Comparison of ENCODE assay signal across 8 cellular contexts in genomic region chr3:57691411-57692133, GRCh38. TPM values are rescaled to one million over a fixed set of nuclear protein-coding genes. Genes with fewer than 3 reads are reported as not detected.
DNase-seq lines count a peak whose midpoint lies in the region; ATAC-seq and TF ChIP-seq lines count a peak whose summit lies in the region.

No MANE protein-coding gene starts in this region.

- POLR2A ChIA-PET in CD4-positive, alpha-beta T cell (lab: Charles Lee): interaction anchor here (0.8 to 3.1 kb wide), 6 partner anchors 13 to 136 kb away, joined by 3 to 41 read pairs (median 4); partner anchors contain the start of genes ARF4, PDE12 and SLMAP

- no peaks in the 10 kb centered on the region for H3K27me3 Mint-ChIP-seq in CD4-positive, alpha-beta T cell

- no peaks in the 10 kb centered on the region for H3K9me3 ChIP-seq in CD4-positive, alpha-beta T cell (ENCODE audit: control insufficient read depth, low read length)
- no peaks in the 10 kb centered on the region for H3K9me3 ChIP-seq in mucosa of descending colon

- peak overlapping the region; percentile 55 to 80 for H3K4me3 ChIP-seq in cardiac fibroblast (replicated peaks in 1 of 2; ENCODE audit: low read depth in 2 of 2, low read length in 2 of 2)
- H3K4me3 ChIP-seq in mucosa of descending colon: no peak overlapping the region

- intact Hi-C loops in CD4-positive, alpha-beta T cell (cut with DNase I, micrococcal nuclease): loop anchor here (1.0 to 10.0 kb wide), 10 partner anchors 20 to 546 kb away; partner anchors contain the start of genes ARF4 (in 2 of the 2), ABHD6 (in 1 of the 2), APPL1 (in 1 of the 2) and PDE12 (in 1 of the 2)
- intact Hi-C loops in mucosa of descending colon (cut with DNase I, micrococcal nuclease): no loop called here

- CTCF ChIA-PET in CD4-positive, alpha-beta T cell (lab: Charles Lee): interaction anchor here (0.7 kb wide), 1 partner anchor 28 kb away, joined by 3 read pairs; no protein-coding TSS in a partner anchor

- H3K4me1 ChIP-seq in mucosa of descending colon (ENCODE audit: low read depth): no peaks in the 10 kb centered on the region

- H3K27me3 ChIP-seq in CD4-positive, alpha-beta T cell (ENCODE audit: control insufficient read depth, insufficient read depth, low read length): no peaks in the 10 kb centered on the region

- H3K4me3 Mint-ChIP-seq in CD4-positive, alpha-beta T cell: peak overlapping the region; percentile 93

- in situ Hi-C loops in G401 (cut with HindIII; ENCODE audit: low sequenced_read_pairs): no loop called here

- no peaks in the 10 kb centered on the region for H3K9me3 Mint-ChIP-seq in CD4-positive, alpha-beta T cell

- H3K36me3 ChIP-seq in mucosa of descending colon (ENCODE audit: low read depth): no peaks in the 10 kb centered on the region

- peak in 1 of 10 experiments; percentile 3 for DNase-seq in CD4-positive, alpha-beta T cell
- DNase-seq in NAMALWA (ENCODE audit: low spot score) (peak; percentile 19), cardiac fibroblast (ENCODE audit: low read depth in 2 of 2) (peak in 1 of 2 donors; percentile 17), mucosa of descending colon (peak in 2 of 3 donors; percentile 12 to 29), cerebellar nuclear complex (lab: John Stamatoyannopoulos, UW) (no peak), mucosa of gallbladder (ENCODE audit: low spot score) (no peak), G401 (ENCODE audit: low spot score) (no peak), hippocampal formation (lab: John Stamatoyannopoulos, UW) (no peak)

- H3K4me1 Mint-ChIP-seq in CD4-positive, alpha-beta T cell (ENCODE audit: low read depth): peaks cover 52% of the 10 kb centered on the region

- peak overlapping the region; percentile 94 for H3K27ac Mint-ChIP-seq in CD4-positive, alpha-beta T cell

- ATAC-seq in CD4-positive, alpha-beta T cell (ENCODE audit: poor library complexity): no peak
- ATAC-seq in mucosa of descending colon: no peak

- peak overlapping the region; percentile 94 for H3K27ac ChIP-seq in CD4-positive, alpha-beta T cell (ENCODE audit: low read depth, low read length)

- peaks cover 24% of the 10 kb centered on the region for H3K36me3 Mint-ChIP-seq in CD4-positive, alpha-beta T cell (ENCODE audit: low read depth)

- TF ChIP-seq CTCF in CD4-positive, alpha-beta T cell (IDR thresholded peaks at IDR 0.05): no peak
- no peak for TF ChIP-seq CTCF in cardiac fibroblast (IDR thresholded peaks at IDR 0.05; ENCODE audit: low read depth, low read length)
- no peak for TF ChIP-seq CTCF in mucosa of descending colon (IDR thresholded peaks at IDR 0.05)

RNA-seq across cellular contexts. Expression of gene DENND6A, which starts 1.3 kb away (rescaled TPM):
- 10 to 100 TPM; 67.2 to 74.4 TPM for total RNA-seq in CD4-positive, alpha-beta T cell
- 10 to 100 TPM; 19.6 to 34.7 (median 20.4) TPM for total RNA-seq in mucosa of descending colon
- 22.1 TPM for total RNA-seq in mucosa of gallbladder
- total RNA-seq in G401 (2014; rRNA removed; shearing (Covaris generic)): 26.8 and 39.9 TPM in 2 replicates

Comparison
In these comparisons a context has a peak if more than half of its experiments do, and no peak if none do; other contexts are left out.
1. DNase-seq: peak in NAMALWA (single experiment) and mucosa of descending colon (2 of 3); none in cerebellar nuclear complex (0 of 2), mucosa of gallbladder (single experiment), G401 (single experiment) and hippocampal formation (0 of 2).
2. intact Hi-C loops: an anchor here in CD4-positive, alpha-beta T cell (1.0 to 10.0 kb wide); none called in mucosa of descending colon.